Comparison of ENCODE assay signal across 13 cellular contexts in the genomic region with DNA sequence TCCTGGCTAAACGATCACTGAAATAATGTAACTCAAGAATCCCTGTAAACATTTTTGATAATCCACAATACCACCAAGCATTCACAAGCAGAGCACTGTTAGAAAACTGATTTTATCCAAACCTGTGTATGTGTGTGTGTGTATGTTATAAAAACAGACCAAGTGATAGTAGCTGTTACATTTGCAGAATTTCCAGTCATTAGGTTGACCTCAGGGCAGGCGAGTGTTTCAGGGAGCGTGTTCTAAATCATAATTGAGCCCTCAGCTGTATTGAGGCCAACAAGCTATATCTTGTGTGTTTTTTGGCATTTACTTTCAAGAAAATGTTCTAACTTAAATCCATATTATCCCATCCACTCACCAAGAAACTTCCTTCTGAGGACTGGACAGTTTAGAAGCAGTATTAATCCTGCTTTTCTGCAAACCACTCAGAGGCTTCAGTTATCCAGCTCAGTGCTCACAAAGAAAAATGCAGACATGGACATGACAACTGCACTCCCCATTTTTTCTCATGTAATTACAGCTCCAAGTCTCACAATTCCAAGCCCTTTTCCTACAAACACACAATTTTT. TPM values are rescaled to one million over a fixed set of nuclear protein-coding genes. Genes with fewer than 3 reads are reported as not detected.
"Had no signal": no experiment of that assay in that cellular context is flagged by ENCODE, and none has a peak within 500 bp of the region (broad histone marks: within the 10 kb centered on the region; RNA-seq: fewer than 3 reads in every experiment).

No MANE protein-coding gene starts in this region.

- H3K27me3 ChIP-seq: brain microvascular endothelial cell, right atrium auricular region, upper lobe of right lung had no signal

- H3K9me3 ChIP-seq: right atrium auricular region, thoracic aorta, upper lobe of right lung had no signal

- ATAC-seq: stimulated activated naive CD8-positive, alpha-beta T cell treated with anti-CD3 and anti-CD28 coated beads, Interleukin-15, amount 100 ng/mL, for 72 hours had no signal

- H3K36me3 ChIP-seq: right atrium auricular region, thoracic aorta, upper lobe of right lung had no signal

- DNase-seq: activated CD4-positive, alpha-beta T cell treated with anti-CD3 and anti-CD28 coated beads, Interleukin-2, amount 50 U/mL, for 4 hours; activated naive CD4-positive, alpha-beta T cell; activated naive CD8-positive, alpha-beta T cell treated with anti-CD3 and anti-CD28 coated beads, Interleukin-2, amount 10 ng/mL, durations not matched to agents 7 days and 5 days; brain microvascular endothelial cell; posterior cingulate gyrus; stimulated activated CD4-positive, alpha-beta T cell treated with anti-CD3 and anti-CD28 coated beads, Interleukin-4, amount 100 ng/mL, for 1 hour; stimulated activated naive CD8-positive, alpha-beta T cell treated with anti-CD3 and anti-CD28 coated beads, Interleukin-15, amount 100 ng/mL, for 72 hours; SW 1271; upper lobe of right lung had no signal

- H3K4me3 ChIP-seq: coronary artery, right atrium auricular region, skin epidermis, thoracic aorta, upper lobe of right lung had no signal

- H3K27ac ChIP-seq: brain microvascular endothelial cell had no signal

RNA-seq across cellular contexts. Expression of a gene that starts 12.0 kb away (rescaled TPM):
- total RNA-seq: activated naive CD8-positive, alpha-beta T cell treated with anti-CD3 and anti-CD28 coated beads, Interleukin-2, amount 10 ng/mL, durations not matched to agents 7 days and 5 days had no signal
